In the genomic region with DNA sequence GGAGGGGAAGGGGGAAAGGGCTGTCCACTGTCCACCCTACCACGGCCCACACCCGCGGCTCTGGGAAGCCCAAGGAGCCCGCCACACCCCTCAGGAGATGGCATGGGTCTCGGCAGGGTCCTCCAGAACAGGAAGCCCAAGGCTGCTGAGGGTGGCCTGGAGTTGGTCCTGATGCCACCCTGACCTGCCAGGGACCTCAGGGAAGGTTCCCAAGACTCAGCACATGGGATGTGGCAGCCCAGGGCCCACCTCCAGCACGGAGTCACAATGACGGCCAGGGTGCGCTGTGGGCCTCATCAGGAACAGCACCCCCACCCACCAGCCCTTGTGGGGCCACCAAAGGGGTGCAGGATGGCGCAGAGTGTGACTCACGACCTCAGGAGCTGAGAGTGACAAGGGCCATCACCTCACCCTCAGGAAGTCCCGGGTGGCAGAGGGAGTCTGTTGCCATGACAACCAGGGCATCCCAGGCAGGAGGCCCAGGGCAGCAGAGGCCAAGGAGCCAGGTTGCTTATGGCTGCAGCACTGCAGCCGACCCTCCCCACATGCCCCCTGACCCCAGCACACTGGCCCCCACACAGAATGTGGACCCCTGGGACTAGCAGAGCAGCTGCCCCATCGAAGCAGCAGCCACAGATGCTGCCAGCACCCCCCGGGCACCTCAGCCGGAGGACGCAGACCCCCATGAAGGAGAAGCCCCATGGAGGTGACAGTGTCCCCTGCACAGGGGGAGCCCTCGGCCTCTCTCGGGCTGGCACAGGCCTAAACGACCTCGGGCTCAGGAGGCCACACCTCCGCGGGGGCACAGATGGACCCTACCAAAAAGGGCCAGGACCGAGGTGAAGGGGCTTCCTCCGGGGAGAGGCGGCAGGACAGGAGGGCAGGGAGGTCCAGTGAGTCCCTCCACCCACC, we compare ENCODE assay signal across 1 cellular context.
A peak's percentile ranks its signal among the peaks of the same experiment; 100 is the strongest.
TF ChIP-seq lines count a peak whose summit lies in the region.

No MANE protein-coding gene starts in this region.

TF ChIP-seq in K562, 482 proteins besides CTCF, POLR2A, EP300 and RAD21:
- TF ChIP-seq, protein P1, sequence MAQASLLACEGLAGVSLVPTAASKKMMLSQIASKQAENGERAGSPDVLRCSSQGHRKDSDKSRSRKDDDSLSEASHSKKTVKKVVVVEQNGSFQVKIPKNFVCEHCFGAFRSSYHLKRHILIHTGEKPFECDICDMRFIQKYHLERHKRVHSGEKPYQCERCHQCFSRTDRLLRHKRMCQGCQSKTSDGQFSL (CRISPR knock-in tag; IDR thresholded peaks at IDR 0.05), result peak; percentile 71; the same call in 1 of the 2 replicates
- TF ChIP-seq, protein P1 (tag; IDR thresholded peaks at IDR 0.05), result no peak
- TF ChIP-seq TRIM24 (IDR thresholded peaks at IDR 0.05) (no peak), RFX1 (IDR thresholded peaks at IDR 0.05) (peak; percentile 81), CBX3 (IDR thresholded peaks at IDR 0.05; ENCODE audit: borderline replicate concordance in 1 of 2, low read length in 2 of 2) (no peak), GTF2F1 (IDR thresholded peaks at IDR 0.05; ENCODE audit: low read depth, low read length) (no peak), ZNF24 (IDR thresholded peaks at IDR 0.05) (no peak), MAFG (tag; conservative IDR thresholded peaks at IDR 0.05) (no peak), ZKSCAN1 (IDR thresholded peaks at IDR 0.05; ENCODE audit: low read depth, low read length) (no peak), BCL6 (CRISPR knock-in tag; IDR thresholded peaks at IDR 0.05) (no peak)
- TF ChIP-seq, protein P2, sequence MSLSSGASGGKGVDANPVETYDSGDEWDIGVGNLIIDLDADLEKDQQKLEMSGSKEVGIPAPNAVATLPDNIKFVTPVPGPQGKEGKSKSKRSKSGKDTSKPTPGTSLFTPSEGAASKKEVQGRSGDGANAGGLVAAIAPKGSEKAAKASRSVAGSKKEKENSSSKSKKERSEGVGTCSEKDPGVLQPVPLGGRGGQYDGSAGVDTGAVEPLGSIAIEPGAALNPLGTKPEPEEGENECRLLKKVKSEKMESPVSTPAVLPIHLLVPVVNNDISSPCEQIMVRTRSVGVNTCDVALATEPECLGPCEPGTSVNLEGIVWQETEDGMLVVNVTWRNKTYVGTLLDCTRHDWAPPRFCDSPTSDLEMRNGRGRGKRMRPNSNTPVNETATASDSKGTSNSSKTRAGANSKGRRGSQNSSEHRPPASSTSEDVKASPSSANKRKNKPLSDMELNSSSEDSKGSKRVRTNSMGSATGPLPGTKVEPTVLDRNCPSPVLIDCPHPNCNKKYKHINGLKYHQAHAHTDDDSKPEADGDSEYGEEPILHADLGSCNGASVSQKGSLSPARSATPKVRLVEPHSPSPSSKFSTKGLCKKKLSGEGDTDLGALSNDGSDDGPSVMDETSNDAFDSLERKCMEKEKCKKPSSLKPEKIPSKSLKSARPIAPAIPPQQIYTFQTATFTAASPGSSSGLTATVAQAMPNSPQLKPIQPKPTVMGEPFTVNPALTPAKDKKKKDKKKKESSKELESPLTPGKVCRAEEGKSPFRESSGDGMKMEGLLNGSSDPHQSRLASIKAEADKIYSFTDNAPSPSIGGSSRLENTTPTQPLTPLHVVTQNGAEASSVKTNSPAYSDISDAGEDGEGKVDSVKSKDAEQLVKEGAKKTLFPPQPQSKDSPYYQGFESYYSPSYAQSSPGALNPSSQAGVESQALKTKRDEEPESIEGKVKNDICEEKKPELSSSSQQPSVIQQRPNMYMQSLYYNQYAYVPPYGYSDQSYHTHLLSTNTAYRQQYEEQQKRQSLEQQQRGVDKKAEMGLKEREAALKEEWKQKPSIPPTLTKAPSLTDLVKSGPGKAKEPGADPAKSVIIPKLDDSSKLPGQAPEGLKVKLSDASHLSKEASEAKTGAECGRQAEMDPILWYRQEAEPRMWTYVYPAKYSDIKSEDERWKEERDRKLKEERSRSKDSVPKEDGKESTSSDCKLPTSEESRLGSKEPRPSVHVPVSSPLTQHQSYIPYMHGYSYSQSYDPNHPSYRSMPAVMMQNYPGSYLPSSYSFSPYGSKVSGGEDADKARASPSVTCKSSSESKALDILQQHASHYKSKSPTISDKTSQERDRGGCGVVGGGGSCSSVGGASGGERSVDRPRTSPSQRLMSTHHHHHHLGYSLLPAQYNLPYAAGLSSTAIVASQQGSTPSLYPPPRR (CRISPR knock-in tag; IDR thresholded peaks at IDR 0.05; ENCODE audit: borderline replicate concordance), result no peak
- TF ChIP-seq, protein P3, sequence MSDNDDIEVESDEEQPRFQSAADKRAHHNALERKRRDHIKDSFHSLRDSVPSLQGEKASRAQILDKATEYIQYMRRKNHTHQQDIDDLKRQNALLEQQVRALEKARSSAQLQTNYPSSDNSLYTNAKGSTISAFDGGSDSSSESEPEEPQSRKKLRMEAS (CRISPR knock-in tag; IDR thresholded peaks at IDR 0.05), result peak; percentile 27; the same call in 1 of the 2 replicates
- TF ChIP-seq, protein P4, sequence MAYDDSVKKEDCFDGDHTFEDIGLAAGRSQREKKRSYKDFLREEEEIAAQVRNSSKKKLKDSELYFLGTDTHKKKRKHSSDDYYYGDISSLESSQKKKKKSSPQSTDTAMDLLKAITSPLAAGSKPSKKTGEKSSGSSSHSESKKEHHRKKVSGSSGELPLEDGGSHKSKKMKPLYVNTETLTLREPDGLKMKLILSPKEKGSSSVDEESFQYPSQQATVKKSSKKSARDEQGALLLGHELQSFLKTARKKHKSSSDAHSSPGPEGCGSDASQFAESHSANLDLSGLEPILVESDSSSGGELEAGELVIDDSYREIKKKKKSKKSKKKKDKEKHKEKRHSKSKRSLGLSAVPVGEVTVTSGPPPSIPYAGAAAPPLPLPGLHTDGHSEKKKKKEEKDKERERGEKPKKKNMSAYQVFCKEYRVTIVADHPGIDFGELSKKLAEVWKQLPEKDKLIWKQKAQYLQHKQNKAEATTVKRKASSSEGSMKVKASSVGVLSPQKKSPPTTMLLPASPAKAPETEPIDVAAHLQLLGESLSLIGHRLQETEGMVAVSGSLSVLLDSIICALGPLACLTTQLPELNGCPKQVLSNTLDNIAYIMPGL (CRISPR knock-in tag; IDR thresholded peaks at IDR 0.05), result no peak
- TF ChIP-seq, protein P5, sequence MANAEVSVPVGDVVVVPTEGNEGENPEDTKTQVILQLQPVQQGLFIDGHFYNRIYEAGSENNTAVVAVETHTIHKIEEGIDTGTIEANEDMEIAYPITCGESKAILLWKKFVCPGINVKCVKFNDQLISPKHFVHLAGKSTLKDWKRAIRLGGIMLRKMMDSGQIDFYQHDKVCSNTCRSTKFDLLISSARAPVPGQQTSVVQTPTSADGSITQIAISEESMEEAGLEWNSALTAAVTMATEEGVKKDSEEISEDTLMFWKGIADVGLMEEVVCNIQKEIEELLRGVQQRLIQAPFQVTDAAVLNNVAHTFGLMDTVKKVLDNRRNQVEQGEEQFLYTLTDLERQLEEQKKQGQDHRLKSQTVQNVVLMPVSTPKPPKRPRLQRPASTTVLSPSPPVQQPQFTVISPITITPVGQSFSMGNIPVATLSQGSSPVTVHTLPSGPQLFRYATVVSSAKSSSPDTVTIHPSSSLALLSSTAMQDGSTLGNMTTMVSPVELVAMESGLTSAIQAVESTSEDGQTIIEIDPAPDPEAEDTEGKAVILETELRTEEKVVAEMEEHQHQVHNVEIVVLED (CRISPR knock-in tag; IDR thresholded peaks at IDR 0.05), result no peak
TF ChIP-seq in K562: peak in this region for 3.
